Comparison of ENCODE assay signal across 1 cellular context in the genomic region with DNA sequence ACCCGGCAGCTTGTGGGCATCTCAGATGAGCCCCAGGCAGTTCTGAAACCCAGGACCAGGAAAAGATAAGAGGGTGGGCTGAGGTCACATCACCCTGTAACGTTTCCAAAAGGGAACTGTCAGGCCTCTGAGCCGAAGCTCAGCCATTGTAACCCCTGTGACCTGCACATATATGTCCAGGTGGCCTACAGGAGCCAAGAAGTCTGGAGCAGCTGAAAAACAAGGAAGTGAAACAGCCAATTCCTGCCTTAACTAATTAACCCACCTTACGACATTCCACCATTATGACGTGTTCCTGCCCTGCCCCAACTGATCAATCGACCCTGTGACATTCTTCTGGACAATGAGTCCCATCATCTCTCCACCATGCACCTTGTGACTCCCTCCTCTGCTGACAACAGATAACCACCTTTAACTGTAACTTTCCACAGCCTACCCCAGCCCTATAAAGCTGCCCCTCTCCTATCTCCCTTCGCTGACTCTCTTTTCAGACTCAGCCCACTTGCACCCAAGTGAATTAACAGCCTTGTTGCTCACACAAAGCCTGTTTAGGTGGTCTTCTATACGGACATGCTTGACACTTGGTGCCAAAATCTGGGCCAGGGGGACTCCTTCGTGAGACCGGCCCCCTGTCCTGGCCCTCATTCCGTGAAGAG.
A peak's percentile ranks its signal among the peaks of the same experiment; 100 is the strongest.
TF ChIP-seq lines count a peak whose summit lies in the region.
"Not testable (repeated sequence)": the region's sequence is repeated elsewhere in the genome, so short reads cannot be mapped to it uniquely, and the experiment has no call there.

No MANE protein-coding gene starts in this region.

TF ChIP-seq in K562, 482 proteins besides CTCF, POLR2A, EP300 and RAD21 (continued from another document and continues in another):
- TF ChIP-seq, protein P1, sequence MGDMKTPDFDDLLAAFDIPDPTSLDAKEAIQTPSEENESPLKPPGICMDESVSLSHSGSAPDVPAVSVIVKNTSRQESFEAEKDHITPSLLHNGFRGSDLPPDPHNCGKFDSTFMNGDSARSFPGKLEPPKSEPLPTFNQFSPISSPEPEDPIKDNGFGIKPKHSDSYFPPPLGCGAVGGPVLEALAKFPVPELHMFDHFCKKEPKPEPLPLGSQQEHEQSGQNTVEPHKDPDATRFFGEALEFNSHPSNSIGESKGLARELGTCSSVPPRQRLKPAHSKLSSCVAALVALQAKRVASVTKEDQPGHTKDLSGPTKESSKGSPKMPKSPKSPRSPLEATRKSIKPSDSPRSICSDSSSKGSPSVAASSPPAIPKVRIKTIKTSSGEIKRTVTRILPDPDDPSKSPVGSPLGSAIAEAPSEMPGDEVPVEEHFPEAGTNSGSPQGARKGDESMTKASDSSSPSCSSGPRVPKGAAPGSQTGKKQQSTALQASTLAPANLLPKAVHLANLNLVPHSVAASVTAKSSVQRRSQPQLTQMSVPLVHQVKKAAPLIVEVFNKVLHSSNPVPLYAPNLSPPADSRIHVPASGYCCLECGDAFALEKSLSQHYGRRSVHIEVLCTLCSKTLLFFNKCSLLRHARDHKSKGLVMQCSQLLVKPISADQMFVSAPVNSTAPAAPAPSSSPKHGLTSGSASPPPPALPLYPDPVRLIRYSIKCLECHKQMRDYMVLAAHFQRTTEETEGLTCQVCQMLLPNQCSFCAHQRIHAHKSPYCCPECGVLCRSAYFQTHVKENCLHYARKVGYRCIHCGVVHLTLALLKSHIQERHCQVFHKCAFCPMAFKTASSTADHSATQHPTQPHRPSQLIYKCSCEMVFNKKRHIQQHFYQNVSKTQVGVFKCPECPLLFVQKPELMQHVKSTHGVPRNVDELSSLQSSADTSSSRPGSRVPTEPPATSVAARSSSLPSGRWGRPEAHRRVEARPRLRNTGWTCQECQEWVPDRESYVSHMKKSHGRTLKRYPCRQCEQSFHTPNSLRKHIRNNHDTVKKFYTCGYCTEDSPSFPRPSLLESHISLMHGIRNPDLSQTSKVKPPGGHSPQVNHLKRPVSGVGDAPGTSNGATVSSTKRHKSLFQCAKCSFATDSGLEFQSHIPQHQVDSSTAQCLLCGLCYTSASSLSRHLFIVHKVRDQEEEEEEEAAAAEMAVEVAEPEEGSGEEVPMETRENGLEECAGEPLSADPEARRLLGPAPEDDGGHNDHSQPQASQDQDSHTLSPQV (IDR thresholded peaks at IDR 0.05) = peak; percentile 95
- TF ChIP-seq ETV1 (tag; conservative IDR thresholded peaks at IDR 0.05; ENCODE audit: low read depth) (0 out of 2 replicates have a peak, but pooled peaks have one; percentile 11), NFXL1 (CRISPR knock-in tag; IDR thresholded peaks at IDR 0.05) (peak; percentile 75; the same call in 1 of the 2 replicates), TFE3 (CRISPR knock-in tag; IDR thresholded peaks at IDR 0.05) (peak; percentile 4; the same call in 1 of the 2 replicates), TEAD2 (tag; IDR thresholded peaks at IDR 0.05) (0 out of 2 replicates have a peak, but pooled peaks have one; percentile 23), GATA2 (CRISPR knock-in tag; IDR thresholded peaks at IDR 0.05) (peak; percentile 63), KHSRP (IDR thresholded peaks at IDR 0.05) (0 out of 2 replicates have a peak, but pooled peaks have one; percentile 36), TCF3 (CRISPR knock-in tag; IDR thresholded peaks at IDR 0.05) (peak; percentile 95), ZKSCAN8 (CRISPR knock-in tag; IDR thresholded peaks at IDR 0.05) (peak; percentile 70; the same call in 1 of the 2 replicates), SMAD3 (CRISPR knock-in tag; conservative IDR thresholded peaks at IDR 0.05) (peak; percentile 63; the same call in 1 of the 2 replicates), ZNF197 (CRISPR knock-in tag; IDR thresholded peaks at IDR 0.05; ENCODE audit: low read depth) (peak; percentile 59; the same call in 1 of the 2 replicates), PTTG1 (tag; IDR thresholded peaks at IDR 0.05; ENCODE audit: low read depth) (peak; percentile 81), ZNF311 (CRISPR knock-in tag; IDR thresholded peaks at IDR 0.05) (peak; percentile 92), ZNF395 (CRISPR knock-in tag; IDR thresholded peaks at IDR 0.05) (peak; percentile 77; the same call in 1 of the 2 replicates), NCOR1 (IDR thresholded peaks at IDR 0.05) (peak; percentile 90), HOMEZ (CRISPR knock-in tag; IDR thresholded peaks at IDR 0.05) (peak; percentile 77; the same call in 1 of the 2 replicates), ZNF707 (CRISPR knock-in tag; conservative IDR thresholded peaks at IDR 0.05) (0 out of 2 replicates have a peak, but pooled peaks have one; percentile 32), HIVEP1 (CRISPR knock-in tag; IDR thresholded peaks at IDR 0.05) (peak; percentile 86), TSHZ1 (CRISPR knock-in tag; IDR thresholded peaks at IDR 0.05) (peak; percentile 53), KDM5B (IDR thresholded peaks at IDR 0.05; ENCODE audit: insufficient replicate concordance, low read depth, low read length) (peak; percentile 70), ESRRA (IDR thresholded peaks at IDR 0.05; ENCODE audit: borderline replicate concordance, low read depth) (peak; percentile 35), MEIS2 (IDR thresholded peaks at IDR 0.05; ENCODE audit: partially characterized antibody) (peak; percentile 67), TCFL5 (CRISPR knock-in tag; conservative IDR thresholded peaks at IDR 0.05) (peak; percentile 59; the same call in 1 of the 2 replicates), EP400 (IDR thresholded peaks at IDR 0.05) (peak; percentile 36; the same call in 1 of the 2 replicates), ETV6 (IDR thresholded peaks at IDR 0.05; ENCODE audit: borderline replicate concordance in 1 of 2, low read depth in 2 of 2, low read length in 1 of 2) (0 out of 4 replicates have a peak, but pooled peaks of 1 of the 2 experiments have one; percentile 25), ATF4 (CRISPR knock-in tag; IDR thresholded peaks at IDR 0.05) (peak; percentile 70), TEAD4 (IDR thresholded peaks at IDR 0.05; ENCODE audit: low read length) (peak; percentile 81), MAZ (CRISPR knock-in tag; conservative IDR thresholded peaks at IDR 0.05 in 1 of 2, IDR thresholded peaks at IDR 0.05 in 1 of 2) (peak; percentile 7 to 67; a peak in 1 of 4 replicates), CTBP1 (IDR thresholded peaks at IDR 0.05; ENCODE audit: borderline replicate concordance) (peak; percentile 73; the same call in 1 of the 2 replicates), NFRKB (IDR thresholded peaks at IDR 0.05; ENCODE audit: low read depth) (peak; percentile 69), SPI1 (IDR thresholded peaks at IDR 0.05; ENCODE audit: borderline replicate concordance, low read depth, low read length) (peak; percentile 74; the same call in 1 of the 2 replicates)
- TF ChIP-seq, protein P2, sequence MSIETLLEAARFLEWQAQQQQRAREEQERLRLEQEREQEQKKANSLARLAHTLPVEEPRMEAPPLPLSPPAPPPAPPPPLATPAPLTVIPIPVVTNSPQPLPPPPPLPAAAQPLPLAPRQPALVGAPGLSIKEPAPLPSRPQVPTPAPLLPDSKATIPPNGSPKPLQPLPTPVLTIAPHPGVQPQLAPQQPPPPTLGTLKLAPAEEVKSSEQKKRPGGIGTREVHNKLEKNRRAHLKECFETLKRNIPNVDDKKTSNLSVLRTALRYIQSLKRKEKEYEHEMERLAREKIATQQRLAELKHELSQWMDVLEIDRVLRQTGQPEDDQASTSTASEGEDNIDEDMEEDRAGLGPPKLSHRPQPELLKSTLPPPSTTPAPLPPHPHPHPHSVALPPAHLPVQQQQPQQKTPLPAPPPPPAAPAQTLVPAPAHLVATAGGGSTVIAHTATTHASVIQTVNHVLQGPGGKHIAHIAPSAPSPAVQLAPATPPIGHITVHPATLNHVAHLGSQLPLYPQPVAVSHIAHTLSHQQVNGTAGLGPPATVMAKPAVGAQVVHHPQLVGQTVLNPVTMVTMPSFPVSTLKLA (conservative IDR thresholded peaks at IDR 0.05) = peak in 1 of 2 experiments; percentile 48; a peak in 2 of 4 replicates
- TF ChIP-seq, protein P3, sequence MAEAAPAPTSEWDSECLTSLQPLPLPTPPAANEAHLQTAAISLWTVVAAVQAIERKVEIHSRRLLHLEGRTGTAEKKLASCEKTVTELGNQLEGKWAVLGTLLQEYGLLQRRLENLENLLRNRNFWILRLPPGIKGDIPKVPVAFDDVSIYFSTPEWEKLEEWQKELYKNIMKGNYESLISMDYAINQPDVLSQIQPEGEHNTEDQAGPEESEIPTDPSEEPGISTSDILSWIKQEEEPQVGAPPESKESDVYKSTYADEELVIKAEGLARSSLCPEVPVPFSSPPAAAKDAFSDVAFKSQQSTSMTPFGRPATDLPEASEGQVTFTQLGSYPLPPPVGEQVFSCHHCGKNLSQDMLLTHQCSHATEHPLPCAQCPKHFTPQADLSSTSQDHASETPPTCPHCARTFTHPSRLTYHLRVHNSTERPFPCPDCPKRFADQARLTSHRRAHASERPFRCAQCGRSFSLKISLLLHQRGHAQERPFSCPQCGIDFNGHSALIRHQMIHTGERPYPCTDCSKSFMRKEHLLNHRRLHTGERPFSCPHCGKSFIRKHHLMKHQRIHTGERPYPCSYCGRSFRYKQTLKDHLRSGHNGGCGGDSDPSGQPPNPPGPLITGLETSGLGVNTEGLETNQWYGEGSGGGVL (CRISPR knock-in tag; IDR thresholded peaks at IDR 0.05) = peak; percentile 52; the same call in 1 of the 2 replicates
- TF ChIP-seq, protein P4, sequence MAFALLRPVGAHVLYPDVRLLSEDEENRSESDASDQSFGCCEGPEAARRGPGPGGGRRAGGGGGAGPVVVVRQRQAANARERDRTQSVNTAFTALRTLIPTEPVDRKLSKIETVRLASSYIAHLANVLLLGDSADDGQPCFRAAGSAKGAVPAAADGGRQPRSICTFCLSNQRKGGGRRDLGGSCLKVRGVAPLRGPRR (CRISPR knock-in tag; IDR thresholded peaks at IDR 0.05) = peak; percentile 91
- not testable (repeated sequence) for TF ChIP-seq ETV6, TEAD4 (CRISPR knock-in tag; IDR thresholded peaks at IDR 0.05; ENCODE audit: borderline replicate concordance)
